In genomic region chr7:2555121-2556052, GRCh38 we compare ENCODE assay signal across 8 cellular contexts. TPM values are rescaled to one million over a fixed set of nuclear protein-coding genes. Genes with fewer than 3 reads are reported as not detected.
DNase-seq lines count a peak whose midpoint lies in the region; ATAC-seq and TF ChIP-seq lines count a peak whose summit lies in the region.

Gene BRAT1 (minus strand): TSS chr7:2555524. CDS start chr7:2554431, 1,093 bp downstream.

- H3K27ac ChIP-seq in left ventricle myocardium inferior (replicated peaks) (peak within 1 kb of the TSS; percentile 100), prostate gland (peak within 1 kb of the TSS; percentile 95 to 99), urinary bladder (ENCODE audit: low read depth) (peak within 1 kb of the TSS; percentile 99)

- intact Hi-C loops in T-helper 1 cell treated with Interleukin-12 subunit alpha and Interleukin-12 subunit beta and Interleukin-4 antibody, amounts not matched to agents 30 ng/mL and 1 ng/mL, for 36 hours (cut with micrococcal nuclease) = loop anchor here (1.0 to 5.0 kb wide), 11 partner anchors 25 to 1828 kb away; partner anchors contain the start of genes DNAAF5, EIF3B, GNA12 and LFNG
- intact Hi-C loops in left ventricle myocardium inferior (cut with micrococcal nuclease) = no loop called here
- intact Hi-C loops in prostate gland (cut with DNase I) = no loop called here

- peak; percentile 65 for ATAC-seq in HG02870 (IDR thresholded peaks at IDR 0.05; ENCODE audit: unreplicated experiment)

- H3K36me3 ChIP-seq in left ventricle myocardium inferior (peaks cover 7% of the 10 kb centered on the region), prostate gland (no peaks in the 10 kb centered on the region), urinary bladder (ENCODE audit: insufficient read depth) (no peaks in the 10 kb centered on the region)

- DNase-seq in GM13976 (ENCODE audit: low spot score) = peak; percentile 98
- DNase-seq in NCI-H146 treated with DMSO at 0.1 percent for 48 hours (lab: John Stamatoyannopoulos, UW; ENCODE audit: unreplicated experiment) = peak; percentile 91
- DNase-seq in amniotic stem cell (lab: John Stamatoyannopoulos, UW) = peak; percentile 94
- peak; percentile 98 for DNase-seq in left ventricle myocardium inferior
- DNase-seq in prostate gland (ENCODE audit: low spot score) = peak; percentile 96

- no peaks in the 10 kb centered on the region for H3K9me3 ChIP-seq in left ventricle myocardium inferior (replicated peaks)
- no peaks in the 10 kb centered on the region for H3K9me3 ChIP-seq in prostate gland

- under 1% methylated on average over 56 of the region's 79 CpGs for WGBS in prostate gland
- WGBS in urinary bladder = under 1% methylated on average over 79 of the region's 79 CpGs

- in situ Hi-C loops in GM13976 (cut with MboI; ENCODE audit: low sequenced_read_pairs, unreplicated experiment) = no loop called here

- H3K4me3 ChIP-seq in left ventricle myocardium inferior (peak within 1 kb of the TSS; percentile 95), prostate gland (peak within 1 kb of the TSS; percentile 79 to 93), urinary bladder (ENCODE audit: low read depth, low read length) (peak within 1 kb of the TSS; percentile 84)

- H3K4me1 ChIP-seq in left ventricle myocardium inferior (peaks cover 60% of the 10 kb centered on the region), prostate gland (replicated peaks) (peaks cover 10% of the 10 kb centered on the region), urinary bladder (ENCODE audit: insufficient read depth) (peaks cover 3% of the 10 kb centered on the region)

- peak; percentile 87 for TF ChIP-seq POLR2A in prostate gland (IDR thresholded peaks at IDR 0.05)

- H3K27me3 ChIP-seq in left ventricle myocardium inferior (ENCODE audit: low read depth) = no peaks in the 10 kb centered on the region
- no peaks in the 10 kb centered on the region for H3K27me3 ChIP-seq in prostate gland (replicated peaks; ENCODE audit: insufficient read depth)

- TF ChIP-seq CTCF in GM13976 (IDR thresholded peaks at IDR 0.05; ENCODE audit: borderline replicate concordance, control extremely low read depth, extremely low read depth, insufficient read depth, missing control alignments) (peak; percentile 41), left ventricle myocardium inferior (IDR thresholded peaks at IDR 0.05; ENCODE audit: borderline replicate concordance) (peak; percentile 59), prostate gland (IDR thresholded peaks at IDR 0.05) (peak in 2 of 4 experiments; percentile 30 to 43)

RNA-seq across cellular contexts. Expression of gene BRAT1, which starts in this region (rescaled TPM):
- 36.4 and 38.1 TPM in 2 replicates for total RNA-seq in T-helper 1 cell treated with Interleukin-12 subunit alpha and Interleukin-12 subunit beta and Interleukin-4 antibody, amounts not matched to agents 30 ng/mL and 1 ng/mL, for 36 hours
- total RNA-seq in left ventricle myocardium inferior (13.7 TPM), prostate gland (100 to 1,000 TPM in 1 of 2 donors, 10 to 100 TPM in 1; 83.9 to 113 TPM), urinary bladder (18.2 TPM)
- 30.9 TPM for polyA plus RNA-seq in urinary bladder

Comparison
In these comparisons a context has a peak if more than half of its experiments do, and no peak if none do; other contexts are left out.
1. Peak in every context shown above with its lines: DNase-seq, ATAC-seq, H3K4me3 ChIP-seq and H3K27ac ChIP-seq.